Comparison of ENCODE assay signal across 8 cellular contexts in genomic region chr20:6583134-6583738, GRCh38.
A peak's percentile ranks its signal among the peaks of the same experiment; 100 is the strongest.
DNase-seq lines count a peak whose midpoint lies in the region; ATAC-seq, FAIRE-seq and TF ChIP-seq lines count a peak whose summit lies in the region.

No MANE protein-coding gene starts in this region.

- no peaks in the 10 kb centered on the region for H3K79me2 ChIP-seq in keratinocyte (ENCODE audit: control insufficient read depth, insufficient read depth, low read length)

- H3K4me1 ChIP-seq in body of pancreas (no peaks in the 10 kb centered on the region), keratinocyte (ENCODE audit: control insufficient read depth, extremely low read depth, insufficient read depth, low read length) (peaks cover 10% of the 10 kb centered on the region), vagina (no peaks in the 10 kb centered on the region)

- ATAC-seq in GM18873 (IDR thresholded peaks at IDR 0.05; ENCODE audit: low FRiP score, unreplicated experiment): peak; percentile 87
- ATAC-seq in HG03159 (IDR thresholded peaks at IDR 0.05; ENCODE audit: unreplicated experiment): peak; percentile 89
- ATAC-seq in body of pancreas: peak; percentile 83

- no peak overlapping the region for H3K4me3 ChIP-seq in body of pancreas
- H3K4me3 ChIP-seq in keratinocyte (ENCODE audit: control insufficient read depth in 2 of 3, extremely low read depth in 1 of 3, insufficient read depth in 2 of 3, low read depth in 1 of 3, low read length in 3 of 3): no peak overlapping the region
- no peak overlapping the region for H3K4me3 ChIP-seq in vagina

- H3K4me2 ChIP-seq in keratinocyte (ENCODE audit: control insufficient read depth, extremely low read depth, insufficient read depth, low read depth, low read length): no peak overlapping the region

- H3K27ac ChIP-seq in body of pancreas (no peak overlapping the region), keratinocyte (ENCODE audit: control insufficient read depth, insufficient read depth, low read length) (no peak overlapping the region), vagina (no peak overlapping the region)

- TF ChIP-seq CTCF in body of pancreas (IDR thresholded peaks at IDR 0.05): peak; percentile 50 to 83 (median 79)
- TF ChIP-seq CTCF in keratinocyte (optimal IDR thresholded peaks at IDR 0.05 in 1 of 3, IDR thresholded peaks at IDR 0.05 in 1 of 3, conservative IDR thresholded peaks at IDR 0.05 in 1 of 3; ENCODE audit: extremely low read depth in 1 of 3, insufficient read depth in 2 of 3, low read length in 3 of 3): peak; percentile 66 to 83 (median 67)
- peak; percentile 29 to 65 (median 40) for TF ChIP-seq CTCF in vagina (IDR thresholded peaks at IDR 0.05)

- H3K36me3 ChIP-seq in body of pancreas (replicated peaks in 1 of 2; ENCODE audit: insufficient read depth in 1 of 2, low read depth in 2 of 2) (no peaks in the 10 kb centered on the region), keratinocyte (ENCODE audit: control insufficient read depth in 2 of 2, extremely low read depth in 1 of 2, insufficient read depth in 2 of 2, low read length in 2 of 2) (no peaks in the 10 kb centered on the region), vagina (no peaks in the 10 kb centered on the region)

- H3K9me3 ChIP-seq in body of pancreas (no peaks in the 10 kb centered on the region), keratinocyte (ENCODE audit: control insufficient read depth, low read depth, low read length) (no peaks in the 10 kb centered on the region), vagina (no peaks in the 10 kb centered on the region)

- H3K9me1 ChIP-seq in keratinocyte (ENCODE audit: control insufficient read depth, extremely low read depth, insufficient read depth, low read length): no peaks in the 10 kb centered on the region

- H3K27me3 ChIP-seq in body of pancreas (no peaks in the 10 kb centered on the region), keratinocyte (ENCODE audit: control insufficient read depth, extremely low read depth, insufficient read depth, low read length) (no peaks in the 10 kb centered on the region), vagina (no peaks in the 10 kb centered on the region)

- 54 to 55% methylated on average over 6 of the region's 6 CpGs for WGBS in body of pancreas, 2 donors

- H4K20me1 ChIP-seq in keratinocyte (ENCODE audit: control insufficient read depth, extremely low read depth, insufficient read depth, low read length): no peaks in the 10 kb centered on the region

- intact Hi-C loops in body of pancreas (cut with DNase I) (no loop called here), vagina (cut with DNase I) (no loop called here)

- no peak for TF ChIP-seq POLR2A in body of pancreas (IDR thresholded peaks at IDR 0.05)
- no peak for TF ChIP-seq POLR2A in vagina (IDR thresholded peaks at IDR 0.05)

- H3K9ac ChIP-seq in keratinocyte (ENCODE audit: control insufficient read depth, extremely low read depth, insufficient read depth, low read length): no peak overlapping the region

- H2AFZ ChIP-seq in keratinocyte (ENCODE audit: control insufficient read depth, low read length): no peak overlapping the region

- DNase-seq in AG20443 (ENCODE audit: low spot score) (peak; percentile 66), NCI-H460 (ENCODE audit: extremely low read depth, low read depth) (peak; percentile 57), body of pancreas (peak; percentile 46 to 72 (median 68)), keratinocyte (ENCODE audit: low read depth, low spot score) (no peak), vagina (ENCODE audit: extremely low spot score in 2 of 2) (no peak)
- no peak for DNase-seq in activated CD8-positive, alpha-beta memory T cell treated with anti-CD3 and anti-CD28 coated beads, Interleukin-2, amount 50 U/mL, for 4 hours

- FAIRE-seq in keratinocyte (lab: Jason Lieb, UNC): peak; percentile 90

- dilution Hi-C loops in keratinocyte (cut with MboI; ENCODE audit: extremely low pct_ligation_motif_present, low sequenced_read_pairs): no loop called here

Comparison
In these comparisons a context has a peak if more than half of its experiments do, and no peak if none do; other contexts are left out.
1. DNase-seq: peak in AG20443 (single experiment), NCI-H460 (single experiment) and body of pancreas (4 of 4); none in keratinocyte (single experiment), vagina (0 of 2) and activated CD8-positive, alpha-beta memory T cell treated with anti-CD3 and anti-CD28 coated beads, Interleukin-2, amount 50 U/mL, for 4 hours (single experiment).
2. Peak in every context shown above with its lines, with median percentiles within 50 percentile points of each other: ATAC-seq and CTCF ChIP-seq.